Comparison of ENCODE assay signal across 32 cellular contexts in genomic region chr10:24501312-24501711, GRCh38.
"Had no signal": no experiment of that assay in that cellular context is flagged by ENCODE, and none has a peak within 500 bp of the region (broad histone marks: within the 10 kb centered on the region; RNA-seq: fewer than 3 reads in every experiment).

No MANE protein-coding gene starts in this region.

- DNase-seq: activated CD4-positive, alpha-beta memory T cell treated with anti-CD3 and anti-CD28 coated beads, Interleukin-2, amount 10 ng/mL, durations not matched to agents 7 days and 5 days; activated CD4-positive, alpha-beta T cell treated with anti-CD3 and anti-CD28 coated beads for 1 hour; activated CD4-positive, alpha-beta T cell treated with anti-CD3 and anti-CD28 coated beads for 36 hours; activated CD4-positive, alpha-beta T cell treated with anti-CD3 and anti-CD28 coated beads for 48 hours; activated CD4-positive, alpha-beta T cell treated with anti-CD3 and anti-CD28 coated beads, Interleukin-2, amount 10 ng/mL, durations not matched to agents 7 days and 5 days; activated CD4-positive, alpha-beta T cell treated with anti-CD3 and anti-CD28 coated beads, Interleukin-2, amount 50 U/mL, for 48 hours; activated CD4-positive, CD25-positive, alpha-beta regulatory T cell; activated CD8-positive, alpha-beta memory T cell treated with anti-CD3 and anti-CD28 coated beads for 24 hours; activated CD8-positive, alpha-beta memory T cell treated with anti-CD3 and anti-CD28 coated beads, Interleukin-2, amount 10 ng/mL, durations not matched to agents 7 days and 5 days; activated CD8-positive, alpha-beta memory T cell treated with anti-CD3 and anti-CD28 coated beads, Interleukin-2, amount 50 U/mL, for 48 hours; activated CD8-positive, alpha-beta T cell treated with anti-CD3 and anti-CD28 coated beads, Interleukin-2, amount 10 ng/mL, durations not matched to agents 7 days and 5 days; activated effector memory CD4-positive, alpha-beta T cell treated with Interleukin-2 at 50 U/mL for 16 hours; activated gamma-delta T cell; activated naive CD4-positive, alpha-beta T cell treated with anti-CD3 and anti-CD28 coated beads for 36 hours; activated naive CD4-positive, alpha-beta T cell treated with anti-CD3 and anti-CD28 coated beads, Interleukin-2, amount 50 U/mL, for 16 hours; activated naive CD8-positive, alpha-beta T cell treated with anti-CD3 and anti-CD28 coated beads for 36 hours; activated T-cell treated with anti-CD3 and anti-CD28 coated beads, Interleukin-2, amount 50 U/mL, for 24 hours; activated T-cell treated with anti-CD3 and anti-CD28 coated beads, Interleukin-2, amount 50 U/mL, for 48 hours; adrenal gland; amniotic stem cell; aorta; body of pancreas; brain microvascular endothelial cell; central memory CD4-positive, alpha-beta T cell; T-helper 1 cell; T-helper 2 cell; T-helper 9 cell had no signal

- H3K9me3 Mint-ChIP-seq: activated CD4-positive, alpha-beta memory T cell treated with anti-CD3 and anti-CD28 coated beads, Interleukin-2, amount 10 ng/mL, durations not matched to agents 7 days and 5 days; activated CD4-positive, alpha-beta T cell treated with anti-CD3 and anti-CD28 coated beads, Interleukin-2, amount 10 ng/mL, durations not matched to agents 7 days and 5 days; activated naive CD4-positive, alpha-beta T cell treated with anti-CD3 and anti-CD28 coated beads for 36 hours; activated naive CD4-positive, alpha-beta T cell treated with anti-CD3 and anti-CD28 coated beads, Interleukin-2, amount 50 U/mL, for 72 hours; activated naive CD8-positive, alpha-beta T cell treated with anti-CD3 and anti-CD28 coated beads for 36 hours; activated T-cell treated with anti-CD3 and anti-CD28 coated beads, Interleukin-2, amount 50 U/mL, for 24 hours; activated T-helper 2 cell treated with anti-CD3 and anti-CD28 coated beads, Interferon-gamma antibody, Interleukin-2, Interleukin-4, amounts not matched to agents 10 μg/mL and 5 μg/mL and 100 μg/mL, durations not matched to agents 14 hours and 24 hours and 36 hours; T-helper 1 cell treated with Interleukin-12 subunit alpha and Interleukin-12 subunit beta and Interleukin-4 antibody, amounts not matched to agents 30 μg/mL and 1 μg/mL, for 36 hours; T-helper 2 cell treated with Interferon-gamma antibody and Interleukin-4, amounts not matched to agents 5 μg/mL and 100 μg/mL, for 36 hours had no signal

- H3K27me3 Mint-ChIP-seq: activated CD4-positive, alpha-beta T cell treated with anti-CD3 and anti-CD28 coated beads, Interleukin-2, amount 10 ng/mL, durations not matched to agents 7 days and 5 days had no signal

- H3K4me3 Mint-ChIP-seq: activated CD4-positive, alpha-beta memory T cell treated with anti-CD3 and anti-CD28 coated beads, Interleukin-2, amount 10 ng/mL, durations not matched to agents 7 days and 5 days; activated CD4-positive, alpha-beta T cell treated with anti-CD3 and anti-CD28 coated beads for 36 hours; activated CD4-positive, alpha-beta T cell treated with anti-CD3 and anti-CD28 coated beads, Interleukin-2, amount 10 ng/mL, durations not matched to agents 7 days and 5 days; activated CD8-positive, alpha-beta memory T cell treated with anti-CD3 and anti-CD28 coated beads, Interleukin-2, amount 10 ng/mL, durations not matched to agents 7 days and 5 days; activated CD8-positive, alpha-beta T cell treated with anti-CD3 and anti-CD28 coated beads, Interleukin-2, amount 10 ng/mL, durations not matched to agents 7 days and 5 days; activated naive CD4-positive, alpha-beta T cell treated with anti-CD3 and anti-CD28 coated beads for 36 hours; activated naive CD8-positive, alpha-beta T cell treated with anti-CD3 and anti-CD28 coated beads for 36 hours; activated T-cell treated with anti-CD3 and anti-CD28 coated beads, Interleukin-2, amount 50 U/mL, for 24 hours; T-helper 1 cell treated with Interleukin-12 subunit alpha and Interleukin-12 subunit beta and Interleukin-4 antibody, amounts not matched to agents 30 μg/mL and 1 μg/mL, for 36 hours; T-helper 2 cell treated with Interferon-gamma antibody and Interleukin-4, amounts not matched to agents 5 μg/mL and 100 μg/mL, for 36 hours had no signal

- H3K4me1 Mint-ChIP-seq: activated CD4-positive, alpha-beta memory T cell treated with anti-CD3 and anti-CD28 coated beads, Interleukin-2, amount 10 ng/mL, durations not matched to agents 7 days and 5 days; activated CD4-positive, alpha-beta T cell treated with anti-CD3 and anti-CD28 coated beads for 36 hours; activated CD4-positive, alpha-beta T cell treated with anti-CD3 and anti-CD28 coated beads, Interleukin-2, amount 10 ng/mL, durations not matched to agents 7 days and 5 days; activated CD8-positive, alpha-beta memory T cell treated with anti-CD3 and anti-CD28 coated beads, Interleukin-2, amount 10 ng/mL, durations not matched to agents 7 days and 5 days; activated naive CD8-positive, alpha-beta T cell treated with anti-CD3 and anti-CD28 coated beads for 36 hours had no signal

- H3K36me3 Mint-ChIP-seq: activated CD8-positive, alpha-beta memory T cell treated with anti-CD3 and anti-CD28 coated beads, Interleukin-2, amount 10 ng/mL, durations not matched to agents 7 days and 5 days; activated naive CD8-positive, alpha-beta T cell treated with anti-CD3 and anti-CD28 coated beads for 36 hours had no signal

- ATAC-seq: activated CD4-positive, alpha-beta T cell treated with anti-CD3 and anti-CD28 coated beads for 36 hours; activated CD4-positive, CD25-positive, alpha-beta regulatory T cell treated with anti-CD3 and anti-CD28 coated beads, Interleukin-2, amount 50 U/mL, for 24 hours; activated CD8-positive, alpha-beta memory T cell treated with anti-CD3 and anti-CD28 coated beads, Interleukin-2, amount 10 ng/mL, durations not matched to agents 7 days and 5 days; activated CD8-positive, alpha-beta T cell treated with anti-CD3 and anti-CD28 coated beads, Interleukin-2, amount 10 ng/mL, durations not matched to agents 7 days and 5 days; activated naive CD4-positive, alpha-beta T cell treated with anti-CD3 and anti-CD28 coated beads, Interleukin-2, amount 50 U/mL, for 72 hours; body of pancreas had no signal

- H3K27ac Mint-ChIP-seq: activated CD4-positive, alpha-beta memory T cell treated with anti-CD3 and anti-CD28 coated beads, Interleukin-2, amount 10 ng/mL, durations not matched to agents 7 days and 5 days; activated CD4-positive, alpha-beta T cell treated with anti-CD3 and anti-CD28 coated beads for 36 hours; activated CD4-positive, alpha-beta T cell treated with anti-CD3 and anti-CD28 coated beads, Interleukin-2, amount 10 ng/mL, durations not matched to agents 7 days and 5 days; activated CD8-positive, alpha-beta memory T cell treated with anti-CD3 and anti-CD28 coated beads, Interleukin-2, amount 10 ng/mL, durations not matched to agents 7 days and 5 days; activated CD8-positive, alpha-beta T cell treated with anti-CD3 and anti-CD28 coated beads, Interleukin-2, amount 10 ng/mL, durations not matched to agents 7 days and 5 days; activated naive CD4-positive, alpha-beta T cell treated with anti-CD3 and anti-CD28 coated beads for 36 hours; activated naive CD4-positive, alpha-beta T cell treated with anti-CD3 and anti-CD28 coated beads, Interleukin-2, amount 50 U/mL, for 72 hours; activated naive CD8-positive, alpha-beta T cell treated with anti-CD3 and anti-CD28 coated beads for 36 hours; activated T-cell treated with anti-CD3 and anti-CD28 coated beads, Interleukin-2, amount 50 U/mL, for 24 hours; activated T-helper 2 cell treated with anti-CD3 and anti-CD28 coated beads, Interferon-gamma antibody, Interleukin-2, Interleukin-4, amounts not matched to agents 10 μg/mL and 5 μg/mL and 100 μg/mL, durations not matched to agents 14 hours and 24 hours and 36 hours; T-helper 1 cell treated with Interleukin-12 subunit alpha and Interleukin-12 subunit beta and Interleukin-4 antibody, amounts not matched to agents 30 μg/mL and 1 μg/mL, for 36 hours; T-helper 2 cell treated with Interferon-gamma antibody and Interleukin-4, amounts not matched to agents 5 μg/mL and 100 μg/mL, for 36 hours had no signal
